ENCODE assay signal across 15 cellular contexts in the genomic region with DNA sequence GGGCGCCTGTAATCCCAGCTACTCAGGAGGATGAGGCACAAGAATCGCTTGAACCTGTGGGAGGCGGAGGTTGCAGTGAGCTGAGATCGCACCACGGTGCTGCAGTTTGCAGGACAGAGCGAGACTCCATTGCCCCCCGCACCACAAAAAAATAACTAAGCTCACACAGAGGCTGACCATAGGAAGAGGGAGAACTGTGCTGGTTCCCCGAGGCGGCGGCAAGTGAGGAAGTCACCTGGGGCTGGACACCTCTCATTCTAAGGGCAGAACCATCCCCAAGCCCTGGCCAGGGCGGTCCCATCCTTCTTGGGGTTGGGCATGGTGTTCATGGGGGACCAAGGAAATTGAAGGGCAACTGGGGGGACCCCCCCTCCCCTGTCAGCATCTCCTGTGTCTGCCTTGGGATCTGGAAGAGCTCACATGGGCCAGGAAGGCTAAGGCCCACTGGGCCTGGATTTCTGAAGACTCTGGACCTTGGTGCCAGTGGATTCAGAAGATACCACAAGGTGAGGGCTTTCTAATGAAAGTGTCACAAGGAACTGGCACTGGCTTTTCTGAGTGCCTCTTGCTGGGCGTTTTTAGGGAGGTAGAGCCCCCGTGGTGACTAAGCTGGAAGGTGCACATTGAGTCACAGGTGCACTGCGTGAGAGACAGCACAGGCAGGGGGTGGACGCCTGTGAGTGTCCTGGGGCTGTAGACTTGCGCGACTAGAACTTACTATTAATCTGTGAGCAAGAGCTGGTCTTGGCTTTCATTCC. TPM values are rescaled to one million over a fixed set of nuclear protein-coding genes. Genes with fewer than 3 reads are reported as not detected.
DNase-seq lines count a peak whose midpoint lies in the region; TF ChIP-seq lines count a peak whose summit lies in the region.
"Had no signal": no experiment of that assay in that cellular context is flagged by ENCODE, and none has a peak within 500 bp of the region (broad histone marks: within the 10 kb centered on the region; RNA-seq: fewer than 3 reads in every experiment).

No MANE protein-coding gene starts in this region.

- H3K27me3 Mint-ChIP-seq in T-helper 2 cell treated with Interferon-gamma antibody and Interleukin-4, amounts not matched to agents 5 μg/mL and 100 μg/mL, for 36 hours (ENCODE audit: low read depth) = no peaks in the 10 kb centered on the region
- H3K27me3 Mint-ChIP-seq in activated T-helper 1 cell treated with anti-CD3 and anti-CD28 coated beads, Interleukin-12 subunit alpha, Interleukin-12 subunit beta, Interleukin-2, Interleukin-4 antibody, amounts not matched to agents 30 ng/mL and 10 ng/mL and 1 ng/mL, durations not matched to agents 14 hours and 24 hours and 36 hours (ENCODE audit: insufficient read depth) = no peaks in the 10 kb centered on the region
- H3K27me3 Mint-ChIP-seq in CD14-positive monocyte (ENCODE audit: low read depth in 3 of 3) = peaks cover 28 to 31% (median 29%) of the 10 kb centered on the region in 3 donors

- H3K27ac Mint-ChIP-seq in T-helper 2 cell treated with Interferon-gamma antibody and Interleukin-4, amounts not matched to agents 5 μg/mL and 100 μg/mL, for 36 hours = peak overlapping the region; percentile 88
- peak overlapping the region; percentile 91 for H3K27ac Mint-ChIP-seq in activated T-helper 1 cell treated with anti-CD3 and anti-CD28 coated beads, Interleukin-12 subunit alpha, Interleukin-12 subunit beta, Interleukin-2, Interleukin-4 antibody, amounts not matched to agents 30 ng/mL and 10 ng/mL and 1 ng/mL, durations not matched to agents 14 hours and 24 hours and 36 hours
- no peak overlapping the region for H3K27ac Mint-ChIP-seq in CD14-positive monocyte

- H3K36me3 Mint-ChIP-seq in T-helper 2 cell treated with Interferon-gamma antibody and Interleukin-4, amounts not matched to agents 5 μg/mL and 100 μg/mL, for 36 hours (ENCODE audit: low read depth) = peaks cover 94% of the 10 kb centered on the region
- peaks cover 94% of the 10 kb centered on the region for H3K36me3 Mint-ChIP-seq in activated T-helper 1 cell treated with anti-CD3 and anti-CD28 coated beads, Interleukin-12 subunit alpha, Interleukin-12 subunit beta, Interleukin-2, Interleukin-4 antibody, amounts not matched to agents 30 ng/mL and 10 ng/mL and 1 ng/mL, durations not matched to agents 14 hours and 24 hours and 36 hours (ENCODE audit: low read depth)
- H3K36me3 Mint-ChIP-seq in CD14-positive monocyte = peaks cover 55 to 58% of the 10 kb centered on the region in 2 donors

- H3K4me1 Mint-ChIP-seq in T-helper 2 cell treated with Interferon-gamma antibody and Interleukin-4, amounts not matched to agents 5 μg/mL and 100 μg/mL, for 36 hours (ENCODE audit: low read depth) = peaks cover 82% of the 10 kb centered on the region
- peaks cover 94% of the 10 kb centered on the region for H3K4me1 Mint-ChIP-seq in activated T-helper 1 cell treated with anti-CD3 and anti-CD28 coated beads, Interleukin-12 subunit alpha, Interleukin-12 subunit beta, Interleukin-2, Interleukin-4 antibody, amounts not matched to agents 30 ng/mL and 10 ng/mL and 1 ng/mL, durations not matched to agents 14 hours and 24 hours and 36 hours (ENCODE audit: low read depth)
- peaks cover 3% of the 10 kb centered on the region for H3K4me1 Mint-ChIP-seq in CD14-positive monocyte

- DNase-seq in T-helper 2 cell treated with Interferon-gamma antibody and Interleukin-4, amounts not matched to agents 5 μg/mL and 100 μg/mL, for 36 hours (ENCODE audit: low spot score) = peak; percentile 73
- no peak for DNase-seq in activated T-helper 1 cell treated with anti-CD3 and anti-CD28 coated beads, Interleukin-12 subunit alpha, Interleukin-12 subunit beta, Interleukin-2, Interleukin-4 antibody, amounts not matched to agents 30 ng/mL and 10 ng/mL and 1 ng/mL, durations not matched to agents 14 hours and 24 hours and 36 hours (ENCODE audit: low spot score)
- peak; percentile 86 for DNase-seq in stimulated activated CD4-positive, alpha-beta T cell treated with anti-CD3 and anti-CD28 coated beads, Interleukin-1b, Interleukin-23, amount 100 ng/mL, for 48 hours
- DNase-seq in ACHN (no peak), NCI-H128 (lab: John Stamatoyannopoulos, UW; ENCODE audit: unreplicated experiment) (no peak), NCI-H1694 treated with DMSO at 0.1 percent for 48 hours (lab: John Stamatoyannopoulos, UW) (no peak), CD14-positive monocyte (ENCODE audit: low spot score) (no peak)
- DNase-seq: BE2C; effector memory CD4-positive, alpha-beta T cell; NCI-H1105; NCI-H774; stomach; WERI-Rb-1 had no signal

- in situ Hi-C loops in ACHN (cut with HindIII; ENCODE audit: low pct_ligation_motif_present, low pct_unique_long_range_greater_than_20kb, low sequenced_read_pairs) = no loop called here

- TF ChIP-seq CTCF in CD14-positive monocyte (IDR thresholded peaks at IDR 0.05) = no peak

- no peaks in the 10 kb centered on the region for H3K9me3 Mint-ChIP-seq in T-helper 2 cell treated with Interferon-gamma antibody and Interleukin-4, amounts not matched to agents 5 μg/mL and 100 μg/mL, for 36 hours
- H3K9me3 Mint-ChIP-seq in activated T-helper 1 cell treated with anti-CD3 and anti-CD28 coated beads, Interleukin-12 subunit alpha, Interleukin-12 subunit beta, Interleukin-2, Interleukin-4 antibody, amounts not matched to agents 30 ng/mL and 10 ng/mL and 1 ng/mL, durations not matched to agents 14 hours and 24 hours and 36 hours = no peaks in the 10 kb centered on the region
- peaks cover 5 to 24% (median 9%) of the 10 kb centered on the region in 7 donors for H3K9me3 Mint-ChIP-seq in CD14-positive monocyte

- intact Hi-C loops in activated T-helper 1 cell treated with anti-CD3 and anti-CD28 coated beads, Interleukin-12 subunit alpha, Interleukin-12 subunit beta, Interleukin-2, Interleukin-4 antibody, amounts not matched to agents 30 ng/mL and 10 ng/mL and 1 ng/mL, durations not matched to agents 14 hours and 24 hours and 36 hours (cut with micrococcal nuclease) = loop anchor here (1.0 to 5.0 kb wide), 6 partner anchors 12 to 994 kb away; a partner anchor contains a TSS
- intact Hi-C loops in CD14-positive monocyte (cut with micrococcal nuclease) = loop anchor here in 1 of 2 donors (5.0 kb wide), 1 partner anchor 211 kb away; no protein-coding TSS in a partner anchor

- H3K4me3 Mint-ChIP-seq in T-helper 2 cell treated with Interferon-gamma antibody and Interleukin-4, amounts not matched to agents 5 μg/mL and 100 μg/mL, for 36 hours = peak overlapping the region; percentile 76
- H3K4me3 Mint-ChIP-seq in activated T-helper 1 cell treated with anti-CD3 and anti-CD28 coated beads, Interleukin-12 subunit alpha, Interleukin-12 subunit beta, Interleukin-2, Interleukin-4 antibody, amounts not matched to agents 30 ng/mL and 10 ng/mL and 1 ng/mL, durations not matched to agents 14 hours and 24 hours and 36 hours = peak overlapping the region; percentile 81
- H3K4me3 Mint-ChIP-seq in CD14-positive monocyte = no peak overlapping the region

- peak; percentile 57 for TF ChIP-seq POLR2A in GM10847 (IDR thresholded peaks at IDR 0.05; ENCODE audit: extremely low read depth, insufficient read length)

RNA-seq across cellular contexts. Expression of a gene that starts 11.5 kb away (rescaled TPM):
- total RNA-seq in activated T-helper 1 cell treated with anti-CD3 and anti-CD28 coated beads, Interleukin-12 subunit alpha, Interleukin-12 subunit beta, Interleukin-2, Interleukin-4 antibody, amounts not matched to agents 30 ng/mL and 10 ng/mL and 1 ng/mL, durations not matched to agents 14 hours and 24 hours and 36 hours = 911 and 929 TPM in 2 replicates
- 1 to 10 TPM; 3.0 to 6.4 TPM for polyA plus RNA-seq in CD14-positive monocyte
- total RNA-seq: H4 had no signal

Comparison
In these comparisons a context has a peak if more than half of its experiments do, and no peak if none do; other contexts are left out.
1. DNase-seq: peak in T-helper 2 cell treated with Interferon-gamma antibody and Interleukin-4, amounts not matched to agents 5 μg/mL and 100 μg/mL, for 36 hours (single experiment) and stimulated activated CD4-positive, alpha-beta T cell treated with anti-CD3 and anti-CD28 coated beads, Interleukin-1b, Interleukin-23, amount 100 ng/mL, for 48 hours (single experiment); none in activated T-helper 1 cell treated with anti-CD3 and anti-CD28 coated beads, Interleukin-12 subunit alpha, Interleukin-12 subunit beta, Interleukin-2, Interleukin-4 antibody, amounts not matched to agents 30 ng/mL and 10 ng/mL and 1 ng/mL, durations not matched to agents 14 hours and 24 hours and 36 hours (single experiment), ACHN (single experiment), NCI-H128 (single experiment), NCI-H1694 treated with DMSO at 0.1 percent for 48 hours (single experiment) and CD14-positive monocyte (single experiment).
2. H3K27ac Mint-ChIP-seq: peak in T-helper 2 cell treated with Interferon-gamma antibody and Interleukin-4, amounts not matched to agents 5 μg/mL and 100 μg/mL, for 36 hours (single experiment) and activated T-helper 1 cell treated with anti-CD3 and anti-CD28 coated beads, Interleukin-12 subunit alpha, Interleukin-12 subunit beta, Interleukin-2, Interleukin-4 antibody, amounts not matched to agents 30 ng/mL and 10 ng/mL and 1 ng/mL, durations not matched to agents 14 hours and 24 hours and 36 hours (single experiment); none in CD14-positive monocyte (0 of 7).
3. H3K4me3 Mint-ChIP-seq: peak in T-helper 2 cell treated with Interferon-gamma antibody and Interleukin-4, amounts not matched to agents 5 μg/mL and 100 μg/mL, for 36 hours (single experiment) and activated T-helper 1 cell treated with anti-CD3 and anti-CD28 coated beads, Interleukin-12 subunit alpha, Interleukin-12 subunit beta, Interleukin-2, Interleukin-4 antibody, amounts not matched to agents 30 ng/mL and 10 ng/mL and 1 ng/mL, durations not matched to agents 14 hours and 24 hours and 36 hours (single experiment); none in CD14-positive monocyte (0 of 2).